ENCODE assay signal across 18 cellular contexts in genomic region chr9:114483499-114483898, GRCh38. TPM values are rescaled to one million over a fixed set of nuclear protein-coding genes. Genes with fewer than 3 reads are reported as not detected.
A peak's percentile ranks its signal among the peaks of the same experiment; 100 is the strongest.
DNase-seq lines count a peak whose midpoint lies in the region; ATAC-seq and TF ChIP-seq lines count a peak whose summit lies in the region.
"Had no signal": no experiment of that assay in that cellular context is flagged by ENCODE, and none has a peak within 500 bp of the region (broad histone marks: within the 10 kb centered on the region; RNA-seq: fewer than 3 reads in every experiment).

No MANE protein-coding gene starts in this region.

- intact Hi-C loops in activated CD8-positive, alpha-beta T cell treated with anti-CD3 and anti-CD28 coated beads for 36 hours (cut with micrococcal nuclease): no loop called here
- intact Hi-C loops in IMR-90 (cut with micrococcal nuclease): no loop called here

- POLR2A ChIA-PET in activated CD8-positive, alpha-beta T cell treated with anti-CD3 and anti-CD28 coated beads for 36 hours (lab: Charles Lee): no interaction called here
- POLR2A ChIA-PET in activated CD8-positive, alpha-beta T cell treated with anti-CD3 and anti-CD28 coated beads, Interleukin-2, amount 10 ng/mL, durations not matched to agents 7 days and 5 days (lab: Charles Lee): interaction anchor here (1.0 kb wide), 1 partner anchor 104 kb away, joined by 5 read pairs; the partner anchor contains the start of gene ATP6V1G1
- POLR2A ChIA-PET in IMR-90 (lab: Charles Lee; ENCODE audit: unreplicated experiment) (no interaction called here), RWPE1 (lab: Yijun Ruan, JAX; ENCODE audit: low non-redundant PET) (no interaction called here)

- H3K27me3 ChIP-seq in IMR-90 (ENCODE audit: control insufficient read depth, insufficient read depth, low read length) (peaks cover 4% of the 10 kb centered on the region; the same call in 1 of the 2 replicates), trophoblast cell (ENCODE audit: insufficient read depth, low read length) (no peaks in the 10 kb centered on the region)
- H3K27me3 ChIP-seq: SJCRH30 had no signal

- H3K4me2 ChIP-seq in IMR-90 (ENCODE audit: low read depth, low read length) (no peak overlapping the region), trophoblast cell (ENCODE audit: low read length) (no peak overlapping the region)
- H3K4me2 ChIP-seq: A549, KMS-11 had no signal

- H2BK120ac ChIP-seq in IMR-90 (ENCODE audit: low read depth, low read length) (no peak overlapping the region), trophoblast cell (ENCODE audit: insufficient read depth, low read length, poor library complexity) (no peak overlapping the region)

- no peak for ATAC-seq in activated CD8-positive, alpha-beta T cell treated with anti-CD3 and anti-CD28 coated beads for 36 hours
- no peak for ATAC-seq in activated CD8-positive, alpha-beta T cell treated with anti-CD3 and anti-CD28 coated beads, Interleukin-2, amount 10 ng/mL, durations not matched to agents 7 days and 5 days
- no peak for ATAC-seq in IMR-90 (ENCODE audit: low read depth)
- ATAC-seq: A549, HepG2 had no signal

- H3K36me3 ChIP-seq in IMR-90 (ENCODE audit: control insufficient read depth, insufficient read depth, low read length) (no peaks in the 10 kb centered on the region), trophoblast cell (ENCODE audit: control insufficient read depth in 1 of 2, insufficient read depth in 2 of 2, low read length in 2 of 2) (peaks cover 0 to 7% of the 10 kb centered on the region in 2 experiments)
- H3K36me3 ChIP-seq: SJCRH30 had no signal

- H4K91ac ChIP-seq in IMR-90 (ENCODE audit: insufficient read depth, low read depth, low read length): no peak overlapping the region
- H4K91ac ChIP-seq in trophoblast cell (ENCODE audit: low read depth, low read length): no peak overlapping the region

- H2AFZ ChIP-seq in IMR-90 (replicated peaks; ENCODE audit: low read length, poor library complexity): no peak overlapping the region
- H2AFZ ChIP-seq in trophoblast cell (ENCODE audit: insufficient read depth, low read length, poor library complexity): no peak overlapping the region

- H3K4me1 Mint-ChIP-seq in activated CD8-positive, alpha-beta T cell treated with anti-CD3 and anti-CD28 coated beads for 36 hours (ENCODE audit: low read depth): peaks cover 42% of the 10 kb centered on the region
- peaks cover 47% of the 10 kb centered on the region for H3K4me1 Mint-ChIP-seq in activated CD8-positive, alpha-beta T cell treated with anti-CD3 and anti-CD28 coated beads, Interleukin-2, amount 10 ng/mL, durations not matched to agents 7 days and 5 days (ENCODE audit: low read depth)
- H3K4me1 Mint-ChIP-seq in mesothelial cell of epicardium: peaks cover 22% of the 10 kb centered on the region

- DNase-seq in activated CD8-positive, alpha-beta T cell treated with anti-CD3 and anti-CD28 coated beads for 36 hours: no peak
- no peak for DNase-seq in activated CD8-positive, alpha-beta T cell treated with anti-CD3 and anti-CD28 coated beads, Interleukin-2, amount 10 ng/mL, durations not matched to agents 7 days and 5 days
- no peak for DNase-seq in IMR-90
- no peak for DNase-seq in RWPE1 (ENCODE audit: low spot score)
- peak; percentile 71 to 84 for DNase-seq in trophoblast cell
- DNase-seq in MV-4-11 (lab: John Stamatoyannopoulos, UW): no peak
- no peak for DNase-seq in mesothelial cell of epicardium (ENCODE audit: low spot score in 2 of 2, unreplicated experiment in 2 of 2)
- no peak for DNase-seq in globus pallidus (ENCODE audit: low spot score)
- DNase-seq: CD4-positive, alpha-beta T cell; NCI-H1048; NCI-H1694; NCI-H2081 treated with DMSO at 0.1 percent for 48 hours; NCI-H774; RPMI8226; SJCRH30 had no signal

- H2BK5ac ChIP-seq in IMR-90 (ENCODE audit: low read depth, low read length, poor library complexity, severe bottlenecking): no peak overlapping the region
- H2BK5ac ChIP-seq in trophoblast cell (ENCODE audit: low read depth, low read length, poor library complexity): no peak overlapping the region

- no peak overlapping the region for H2BK12ac ChIP-seq in trophoblast cell (ENCODE audit: low read length)

- H3K4ac ChIP-seq in IMR-90 (ENCODE audit: low read depth, low read length) (no peak overlapping the region), trophoblast cell (ENCODE audit: low read depth, low read length) (no peak overlapping the region)

- no peak for TF ChIP-seq RAD21 in IMR-90 (IDR thresholded peaks at IDR 0.05; ENCODE audit: low read length)

- no peak for TF ChIP-seq POLR2A in IMR-90 (IDR thresholded peaks at IDR 0.05; ENCODE audit: low read depth, low read length)

- no peak overlapping the region for H2AK9ac ChIP-seq in IMR-90 (replicated peaks; ENCODE audit: low read depth, low read length, poor library complexity)

- H4K8ac ChIP-seq in IMR-90 (ENCODE audit: low read depth in 2 of 2, low read length in 2 of 2) (no peak overlapping the region), trophoblast cell (ENCODE audit: low read depth, low read length) (no peak overlapping the region)

- H3K4me3 ChIP-seq in IMR-90 (ENCODE audit: insufficient read depth, low read depth, low read length) (no peak overlapping the region), trophoblast cell (ENCODE audit: low read depth, low read length) (no peak overlapping the region)
- H3K4me3 ChIP-seq: A549, SJCRH30 had no signal

- dilution Hi-C loops in IMR-90 (cut with HindIII; ENCODE audit: low sequenced_read_pairs, unreplicated experiment): no loop called here

- 100% methylated on average over 2 of the region's 3 CpGs; no CpG with 5 or more reads in 1 of the 2 experiments for WGBS in IMR-90 (ENCODE audit: extremely low coverage in 2 of 2, insufficient read length in 1 of 2), 2 experiments
- WGBS in trophoblast cell (ENCODE audit: extremely low coverage, insufficient coverage, insufficient read length): no CpG with 5 or more reads among the region's 3 CpGs

- H3K79me2 ChIP-seq in trophoblast cell (ENCODE audit: control insufficient read depth, insufficient read depth, low read length, poor library complexity): no peaks in the 10 kb centered on the region

- H3K27ac Mint-ChIP-seq in activated CD8-positive, alpha-beta T cell treated with anti-CD3 and anti-CD28 coated beads for 36 hours: peak overlapping the region; percentile 1
- H3K27ac Mint-ChIP-seq in activated CD8-positive, alpha-beta T cell treated with anti-CD3 and anti-CD28 coated beads, Interleukin-2, amount 10 ng/mL, durations not matched to agents 7 days and 5 days: no peak overlapping the region
- no peak overlapping the region for H3K27ac Mint-ChIP-seq in mesothelial cell of epicardium
- H3K27ac Mint-ChIP-seq: CD4-positive, alpha-beta T cell had no signal

- H3K4me1 ChIP-seq in IMR-90 (ENCODE audit: control insufficient read depth, insufficient read depth, low read length) (peaks cover 4% of the 10 kb centered on the region), trophoblast cell (ENCODE audit: control insufficient read depth in 1 of 2, insufficient read depth in 2 of 2, low read length in 2 of 2) (peaks cover 9 to 16% of the 10 kb centered on the region in 2 experiments)
- H3K4me1 ChIP-seq: SJCRH30 had no signal

- H3K18ac ChIP-seq in IMR-90 (ENCODE audit: low read depth, low read length) (no peak overlapping the region), trophoblast cell (ENCODE audit: low read length) (no peak overlapping the region)

- H2AK5ac ChIP-seq in IMR-90 (ENCODE audit: low read depth, low read length) (no peak overlapping the region), trophoblast cell (ENCODE audit: low read length) (no peak overlapping the region)

- CTCF ChIA-PET in activated CD8-positive, alpha-beta T cell treated with anti-CD3 and anti-CD28 coated beads for 36 hours (lab: Charles Lee): interaction anchor here (3.9 to 6.8 kb wide), 3 partner anchors 23 to 168 kb away, joined by 23 to 95 read pairs (median 72); partner anchors contain the start of gene WHRN
- CTCF ChIA-PET in activated CD8-positive, alpha-beta T cell treated with anti-CD3 and anti-CD28 coated beads, Interleukin-2, amount 10 ng/mL, durations not matched to agents 7 days and 5 days (lab: Charles Lee): interaction anchor here (1.0 to 7.9 kb wide), 5 partner anchors 23 to 531 kb away, joined by 3 to 145 read pairs (median 46); partner anchors contain the start of gene WHRN
- CTCF ChIA-PET in IMR-90 (lab: Yijun Ruan, JAX) (no interaction called here), RWPE1 (lab: Yijun Ruan, JAX) (interaction anchor here (0.8 kb wide), 1 partner anchor 78 kb away, joined by 3 read pairs; no protein-coding TSS in a partner anchor)

- BruUV-seq in IMR-90 (replicated peaks; lab: Mats Ljungman, UMichigan): no TSS peak

- no peak overlapping the region for H3K4me3 Mint-ChIP-seq in activated CD8-positive, alpha-beta T cell treated with anti-CD3 and anti-CD28 coated beads for 36 hours
- no peak overlapping the region for H3K4me3 Mint-ChIP-seq in activated CD8-positive, alpha-beta T cell treated with anti-CD3 and anti-CD28 coated beads, Interleukin-2, amount 10 ng/mL, durations not matched to agents 7 days and 5 days
- H3K4me3 Mint-ChIP-seq in mesothelial cell of epicardium: no peak overlapping the region
- H3K4me3 Mint-ChIP-seq: CD4-positive, alpha-beta T cell had no signal

- peaks cover 0 to 7% of the 10 kb centered on the region in 2 experiments; a peak in 1 of 4 replicates for H3K79me1 ChIP-seq in IMR-90 (ENCODE audit: low read depth in 1 of 2, low read length in 2 of 2)
- H3K79me1 ChIP-seq in trophoblast cell (ENCODE audit: low read length): no peaks in the 10 kb centered on the region

- H3K9me3 ChIP-seq in IMR-90 (ENCODE audit: control insufficient read depth, insufficient read depth, low read length): no peaks in the 10 kb centered on the region
- H3K9me3 ChIP-seq in trophoblast cell (ENCODE audit: insufficient read depth, low read depth, low read length): no peaks in the 10 kb centered on the region
- H3K9me3 ChIP-seq: A549, SJCRH30 had no signal

- no peaks in the 10 kb centered on the region for H3K36me3 Mint-ChIP-seq in activated CD8-positive, alpha-beta T cell treated with anti-CD3 and anti-CD28 coated beads for 36 hours (ENCODE audit: low read depth)
- no peaks in the 10 kb centered on the region for H3K36me3 Mint-ChIP-seq in activated CD8-positive, alpha-beta T cell treated with anti-CD3 and anti-CD28 coated beads, Interleukin-2, amount 10 ng/mL, durations not matched to agents 7 days and 5 days (ENCODE audit: low read depth)
- no peaks in the 10 kb centered on the region for H3K36me3 Mint-ChIP-seq in mesothelial cell of epicardium

- H2BK20ac ChIP-seq in IMR-90 (ENCODE audit: low read depth, low read length): no peak overlapping the region

- H3K27ac ChIP-seq in IMR-90 (ENCODE audit: insufficient read depth, low read length) (no peak overlapping the region), RWPE1 (peak overlapping the region; percentile 7), trophoblast cell (ENCODE audit: low read depth, low read length) (no peak overlapping the region)
- H3K27ac ChIP-seq: A549, KMS-11, SJCRH30 had no signal

- no peak overlapping the region for H4K12ac ChIP-seq in trophoblast cell (ENCODE audit: low read depth, low read length)

- H3K14ac ChIP-seq in IMR-90 (replicated peaks; ENCODE audit: low read depth, low read length) (0 out of 2 replicates have a peak overlapping the region, but pooled peaks have one; percentile 37), trophoblast cell (ENCODE audit: low read length) (no peak overlapping the region)

- in situ Hi-C loops in IMR-90 (cut with MboI; ENCODE audit: low sequenced_read_pairs): loop anchor here (10.0 kb wide), 1 partner anchor 531 kb away; no protein-coding TSS in a partner anchor

- H4K5ac ChIP-seq in IMR-90 (ENCODE audit: low read depth, low read length): no peak overlapping the region

- H3K9ac ChIP-seq in IMR-90 (ENCODE audit: low read depth, low read length) (no peak overlapping the region), trophoblast cell (ENCODE audit: low read length) (no peak overlapping the region)
- H3K9ac ChIP-seq: KMS-11 had no signal

- no peak overlapping the region for H3K56ac ChIP-seq in IMR-90 (ENCODE audit: extremely low read depth, insufficient read depth, low read length)

- no peaks in the 10 kb centered on the region for H4K20me1 ChIP-seq in IMR-90 (ENCODE audit: insufficient read depth, low read length)

- H3K23ac ChIP-seq in IMR-90 (ENCODE audit: low read depth, low read length): no peak overlapping the region
- H3K23ac ChIP-seq in trophoblast cell (ENCODE audit: low read length): no peak overlapping the region

- no peaks in the 10 kb centered on the region for H3K9me3 Mint-ChIP-seq in activated CD8-positive, alpha-beta T cell treated with anti-CD3 and anti-CD28 coated beads for 36 hours
- no peaks in the 10 kb centered on the region for H3K9me3 Mint-ChIP-seq in activated CD8-positive, alpha-beta T cell treated with anti-CD3 and anti-CD28 coated beads, Interleukin-2, amount 10 ng/mL, durations not matched to agents 7 days and 5 days (ENCODE audit: insufficient read depth)
- H3K9me3 Mint-ChIP-seq in mesothelial cell of epicardium: no peaks in the 10 kb centered on the region
- H3K9me3 Mint-ChIP-seq: CD4-positive, alpha-beta T cell had no signal

- no peak for TF ChIP-seq CTCF in activated CD8-positive, alpha-beta T cell treated with anti-CD3 and anti-CD28 coated beads for 36 hours (IDR thresholded peaks at IDR 0.05)
- TF ChIP-seq CTCF in IMR-90 (conservative IDR thresholded peaks at IDR 0.05; ENCODE audit: low read depth, low read length) (no peak), RWPE1 (conservative IDR thresholded peaks at IDR 0.05; ENCODE audit: low read depth) (no peak), mesothelial cell of epicardium (IDR thresholded peaks at IDR 0.05; ENCODE audit: unreplicated experiment) (no peak)

- no peak overlapping the region for H2BK15ac ChIP-seq in IMR-90 (ENCODE audit: low read depth, low read length)

- H3K27me3 Mint-ChIP-seq in activated CD8-positive, alpha-beta T cell treated with anti-CD3 and anti-CD28 coated beads for 36 hours: no peaks in the 10 kb centered on the region
- no peaks in the 10 kb centered on the region for H3K27me3 Mint-ChIP-seq in activated CD8-positive, alpha-beta T cell treated with anti-CD3 and anti-CD28 coated beads, Interleukin-2, amount 10 ng/mL, durations not matched to agents 7 days and 5 days (ENCODE audit: low read depth)
- H3K27me3 Mint-ChIP-seq in mesothelial cell of epicardium (ENCODE audit: low read depth): no peaks in the 10 kb centered on the region
- H3K27me3 Mint-ChIP-seq: CD4-positive, alpha-beta T cell had no signal

- H3K9me1 ChIP-seq in IMR-90 (ENCODE audit: insufficient read depth, low read length): peaks cover 11% of the 10 kb centered on the region; the same call in 1 of the 2 replicates

RNA-seq across cellular contexts. Expression of gene WHRN, which starts 21.8 kb away (rescaled TPM):
- total RNA-seq in activated CD8-positive, alpha-beta T cell treated with anti-CD3 and anti-CD28 coated beads for 36 hours: 10 to 100 TPM; 12.6 to 14.9 TPM
- total RNA-seq in activated CD8-positive, alpha-beta T cell treated with anti-CD3 and anti-CD28 coated beads, Interleukin-2, amount 10 ng/mL, durations not matched to agents 7 days and 5 days: 1 to 10 TPM; 2.6 to 4.1 TPM
- total RNA-seq in IMR-90 (2012; rRNA removed): 0.18 and 0.28 TPM in 2 replicates
- polyA plus RNA-seq in IMR-90 (2012; rRNA removed): 2.6 and 2.8 TPM in 2 replicates
- 1.3 and 2.8 TPM in 2 replicates for polyA plus RNA-seq in IMR-90 (2012; cell fraction: cytosol; rRNA removed)
- polyA plus RNA-seq in IMR-90 (2012; cell fraction: nucleus; rRNA removed; ENCODE audit: low replicate concordance): 14.2 and 20.9 TPM in 2 replicates
- 16.1 and 16.7 TPM in 2 replicates for polyA plus RNA-seq in trophoblast cell (2013)
- total RNA-seq in mesothelial cell of epicardium: 25.5 to 28.2 TPM (median 27.5 TPM) in 3 replicates

Comparison
In these comparisons a context has a peak if more than half of its experiments do, and no peak if none do; other contexts are left out.
1. DNase-seq: peak in trophoblast cell (2 of 2); none in activated CD8-positive, alpha-beta T cell treated with anti-CD3 and anti-CD28 coated beads for 36 hours (single experiment), activated CD8-positive, alpha-beta T cell treated with anti-CD3 and anti-CD28 coated beads, Interleukin-2, amount 10 ng/mL, durations not matched to agents 7 days and 5 days (single experiment), IMR-90 (single experiment), RWPE1 (single experiment), MV-4-11 (single experiment), mesothelial cell of epicardium (0 of 2) and globus pallidus (single experiment).